In genomic region chrX:16839852-16840460, GRCh38 we compare ENCODE assay signal across 1 cellular context.
TF ChIP-seq lines count a peak whose summit lies in the region.

No MANE protein-coding gene starts in this region.

TF ChIP-seq in K562, 482 proteins besides CTCF, POLR2A, EP300 and RAD21 (continued from another document):
- TF ChIP-seq GMEB1 (CRISPR knock-in tag; IDR thresholded peaks at IDR 0.05) (no peak), CHCHD3 (CRISPR knock-in tag; IDR thresholded peaks at IDR 0.05) (no peak), ATF3 (IDR thresholded peaks at IDR 0.05) (peak; percentile 50), ATF3 (CRISPR knock-in tag; conservative IDR thresholded peaks at IDR 0.05) (no peak), MAX (CRISPR knock-in tag; IDR thresholded peaks at IDR 0.05) (no peak), ARID2 (IDR thresholded peaks at IDR 0.05) (no peak), POLR2AphosphoS5 (IDR thresholded peaks at IDR 0.05; ENCODE audit: control insufficient read depth, insufficient read depth, low read depth, low read length) (0 out of 2 replicates have a peak, but pooled peaks have one; percentile 4), HNRNPK (IDR thresholded peaks at IDR 0.05; ENCODE audit: low read depth, low read length, poor library complexity, severe bottlenecking) (no peak), ZNF347 (CRISPR knock-in tag; IDR thresholded peaks at IDR 0.05; ENCODE audit: low read depth) (no peak), POLR2B (IDR thresholded peaks at IDR 0.05; ENCODE audit: low read depth, partially characterized antibody) (no peak), ZNF12 (CRISPR knock-in tag; IDR thresholded peaks at IDR 0.05) (no peak), CTCFL (IDR thresholded peaks at IDR 0.05; ENCODE audit: borderline replicate concordance, insufficient read depth, low read depth, low read length, poor library complexity, severe bottlenecking) (no peak), GTF2A2 (tag; IDR thresholded peaks at IDR 0.05) (no peak), HDAC2 (IDR thresholded peaks at IDR 0.05) (no peak), YY1 (IDR thresholded peaks at IDR 0.05; ENCODE audit: borderline replicate concordance in 1 of 3, control insufficient read depth in 1 of 3, extremely low read depth in 1 of 3, insufficient read depth in 3 of 3, insufficient read length in 1 of 3, insufficient replicate concordance in 2 of 3, low read depth in 1 of 3, low read length in 2 of 3) (no peak), EGR1 (conservative IDR thresholded peaks at IDR 0.05) (peak; percentile 32; the same call in 1 of the 2 replicates), CGGBP1 (CRISPR knock-in tag; IDR thresholded peaks at IDR 0.05) (no peak), TCF7 (IDR thresholded peaks at IDR 0.05; ENCODE audit: borderline replicate concordance) (no peak), E2F5 (CRISPR knock-in tag; IDR thresholded peaks at IDR 0.05) (no peak)
